Comparison of ENCODE assay signal across 8 cellular contexts in genomic region chr18:8982416-8983183, GRCh38.
A peak's percentile ranks its signal among the peaks of the same experiment; 100 is the strongest.
DNase-seq lines count a peak whose midpoint lies in the region; ATAC-seq and TF ChIP-seq lines count a peak whose summit lies in the region.

No MANE protein-coding gene starts in this region.

- H3K9ac ChIP-seq in liver (ENCODE audit: low read depth in 1 of 2, low read length in 2 of 2): no peak overlapping the region

- H3K36me3 Mint-ChIP-seq in brain: no peaks in the 10 kb centered on the region

- H3K27me3 ChIP-seq in liver (ENCODE audit: control insufficient read depth in 4 of 4, insufficient read depth in 4 of 4, low read length in 3 of 4): no peaks in the 10 kb centered on the region
- no peaks in the 10 kb centered on the region for H3K27me3 ChIP-seq in gastroesophageal sphincter

- TF ChIP-seq RAD21 in liver (IDR thresholded peaks at IDR 0.05): peak; percentile 90 to 92

- H3K4me1 Mint-ChIP-seq in brain: peaks cover 51% of the 10 kb centered on the region

- H3K27me3 Mint-ChIP-seq in brain: peaks cover 14% of the 10 kb centered on the region

- H3K9me3 Mint-ChIP-seq in brain: no peaks in the 10 kb centered on the region

- H3K36me3 ChIP-seq in liver (ENCODE audit: control insufficient read depth in 4 of 4, insufficient read depth in 3 of 4, low read depth in 1 of 4, low read length in 3 of 4) (no peaks in the 10 kb centered on the region), gastroesophageal sphincter (no peaks in the 10 kb centered on the region)

- ATAC-seq in GM18505 (IDR thresholded peaks at IDR 0.05; ENCODE audit: unreplicated experiment): no peak
- ATAC-seq in gastroesophageal sphincter: no peak

- H3K27ac ChIP-seq in liver (ENCODE audit: low read depth in 1 of 2, low read length in 2 of 2) (no peak overlapping the region), gastroesophageal sphincter (no peak overlapping the region)

- peak overlapping the region in 4 of 5 experiments; percentile 18 to 87 (median 39) for H3K27ac Mint-ChIP-seq in brain

- no peak for TF ChIP-seq EP300 in gastroesophageal sphincter (IDR thresholded peaks at IDR 0.05)

- 53% methylated on average over 13 of the region's 13 CpGs for WGBS in liver
- WGBS in gastroesophageal sphincter (ENCODE audit: low coverage in 1 of 2), 2 donors: 47% methylated on average over 9 to 11 of the region's 13 CpGs

- TF ChIP-seq POLR2A in GM18505 (IDR thresholded peaks at IDR 0.05; ENCODE audit: borderline replicate concordance, extremely low read depth, insufficient read depth, insufficient read length): no peak
- no peak for TF ChIP-seq POLR2A in gastroesophageal sphincter (IDR thresholded peaks at IDR 0.05)

- TF ChIP-seq CTCF in brain (conservative IDR thresholded peaks at IDR 0.05) (peak; percentile 63 to 75), liver (IDR thresholded peaks at IDR 0.05; ENCODE audit: low read depth, low read length, missing input control) (peak; percentile 59), gastroesophageal sphincter (IDR thresholded peaks at IDR 0.05) (peak in 1 of 4 experiments; percentile 6)

- DNase-seq in stimulated activated CD4-positive, alpha-beta T cell treated with anti-CD3 and anti-CD28 coated beads, Interleukin-15, amount 100 ng/mL, for 24 hours: peak; percentile 11
- no peak for DNase-seq in stimulated activated CD4-positive, alpha-beta T cell treated with anti-CD3 and anti-CD28 coated beads, Interleukin-4, amount 100 ng/mL, for 1 hour
- DNase-seq in NCI-H2227 (lab: John Stamatoyannopoulos, UW; ENCODE audit: unreplicated experiment) (peak; percentile 64), NOMO-1 (lab: John Stamatoyannopoulos, UW; ENCODE audit: unreplicated experiment in 2 of 2) (no peak)

- H3K4me3 Mint-ChIP-seq in brain: no peak overlapping the region

- no peak overlapping the region for H3K4me3 ChIP-seq in liver (ENCODE audit: low read depth in 1 of 3, low read length in 3 of 3)
- H3K4me3 ChIP-seq in gastroesophageal sphincter: no peak overlapping the region

- H3K4me1 ChIP-seq in liver (ENCODE audit: control insufficient read depth in 4 of 4, insufficient read depth in 4 of 4, low read length in 3 of 4): no peaks in the 10 kb centered on the region
- H3K4me1 ChIP-seq in gastroesophageal sphincter: no peaks in the 10 kb centered on the region

- no peaks in the 10 kb centered on the region for H3K9me3 ChIP-seq in liver (ENCODE audit: control insufficient read depth in 4 of 4, low read length in 3 of 4)
- no peaks in the 10 kb centered on the region for H3K9me3 ChIP-seq in gastroesophageal sphincter

TF ChIP-seq in liver, 16 proteins besides CTCF, POLR2A, EP300 and RAD21:
- TF ChIP-seq GABPA (IDR thresholded peaks at IDR 0.05 in 1 of 2, conservative IDR thresholded peaks at IDR 0.05 in 1 of 2) (no peak), FOXA2 (IDR thresholded peaks at IDR 0.05) (peak; percentile 25)

Comparison
In these comparisons a context has a peak if more than half of its experiments do, and no peak if none do; other contexts are left out.
1. DNase-seq: peak in stimulated activated CD4-positive, alpha-beta T cell treated with anti-CD3 and anti-CD28 coated beads, Interleukin-15, amount 100 ng/mL, for 24 hours (single experiment) and NCI-H2227 (single experiment); none in stimulated activated CD4-positive, alpha-beta T cell treated with anti-CD3 and anti-CD28 coated beads, Interleukin-4, amount 100 ng/mL, for 1 hour (single experiment) and NOMO-1 (0 of 2).